Comparison of ENCODE assay signal across 9 cellular contexts in genomic region chr14:25049559-25050493, GRCh38. TPM values are rescaled to one million over a fixed set of nuclear protein-coding genes. Genes with fewer than 3 reads are reported as not detected.
DNase-seq lines count a peak whose midpoint lies in the region; ATAC-seq, FAIRE-seq and TF ChIP-seq lines count a peak whose summit lies in the region.
"Had no signal": no experiment of that assay in that cellular context is flagged by ENCODE, and none has a peak within 500 bp of the region (broad histone marks: within the 10 kb centered on the region; RNA-seq: fewer than 3 reads in every experiment).

STXBP6 (minus strand) TSS chr14:25050147; CDS start chr14:24974818, 75,329 bp downstream.

- CTCF ChIA-PET in activated naive CD4-positive, alpha-beta T cell treated with anti-CD3 and anti-CD28 coated beads, Interleukin-2, amount 10 ng/mL, durations not matched to agents 7 days and 5 days (lab: Charles Lee): no interaction called here
- CTCF ChIA-PET in H1 (lab: Charles Lee; ENCODE audit: partially characterized antibody): interaction anchor here (0.6 to 1.7 kb wide), 5 partner anchors 86 to 244 kb away, joined by 3 to 7 read pairs (median 4); no protein-coding TSS in a partner anchor

- no peak for TF ChIP-seq EP300 in H1 (IDR thresholded peaks at IDR 0.05; ENCODE audit: borderline replicate concordance in 1 of 2, low read depth in 2 of 2, low read length in 2 of 2)

- peaks cover 8 to 43% (median 32%) of the 10 kb centered on the region in 4 experiments for H3K27me3 ChIP-seq in H1 (replicated peaks in 1 of 4; ENCODE audit: control insufficient read depth in 3 of 4, extremely low read depth in 1 of 4, insufficient read depth in 3 of 4, low read length in 3 of 4)
- no peaks in the 10 kb centered on the region for H3K27me3 ChIP-seq in right lobe of liver

- intact Hi-C loops in right lobe of liver (cut with DNase I): loop anchor here in 1 of 2 donors (5.0 to 10.0 kb wide), 2 partner anchors 243 to 315 kb away; no protein-coding TSS in a partner anchor

- H3K27me3 Mint-ChIP-seq in activated naive CD4-positive, alpha-beta T cell treated with anti-CD3 and anti-CD28 coated beads, Interleukin-2, amount 10 ng/mL, durations not matched to agents 7 days and 5 days: peaks cover 53% of the 10 kb centered on the region
- H3K27me3 Mint-ChIP-seq in stimulated activated naive CD8-positive, alpha-beta T cell treated with anti-CD3 and anti-CD28 coated beads, Interleukin-15, Interleukin-2, amounts not matched to agents 100 ng/mL and 50 ng/mL, for 24 hours: peaks cover 59% of the 10 kb centered on the region

- H4K20me1 ChIP-seq in H1 (replicated peaks in 1 of 2; ENCODE audit: control insufficient read depth in 1 of 2, insufficient read depth in 2 of 2, low read length in 2 of 2): no peaks in the 10 kb centered on the region

- TF ChIP-seq POLR2A in H1 (IDR thresholded peaks at IDR 0.05; ENCODE audit: control extremely low read depth in 1 of 2, low read depth in 2 of 2, low read length in 2 of 2): no peak
- TF ChIP-seq POLR2A in right lobe of liver (IDR thresholded peaks at IDR 0.05): no peak

- no peak within 1 kb of the TSS for H2BK5ac ChIP-seq in H1 (ENCODE audit: low read depth, low read length)

- peaks cover 8% of the 10 kb centered on the region for H3K4me1 Mint-ChIP-seq in activated naive CD4-positive, alpha-beta T cell treated with anti-CD3 and anti-CD28 coated beads, Interleukin-2, amount 10 ng/mL, durations not matched to agents 7 days and 5 days
- peaks cover 10% of the 10 kb centered on the region for H3K4me1 Mint-ChIP-seq in stimulated activated naive CD8-positive, alpha-beta T cell treated with anti-CD3 and anti-CD28 coated beads, Interleukin-15, Interleukin-2, amounts not matched to agents 100 ng/mL and 50 ng/mL, for 24 hours (ENCODE audit: low read depth)

- peak within 1 kb of the TSS; percentile 83 for H4K8ac ChIP-seq in H1 (ENCODE audit: extremely low read depth, insufficient read depth, low read length)

- no peak within 1 kb of the TSS for H3K4ac ChIP-seq in H1 (replicated peaks; ENCODE audit: insufficient read length, low read depth, low read length)

- 1% methylated on average over 44 of the region's 96 CpGs; no CpG with 5 or more reads in 1 of the 2 experiments for WGBS in H1 (ENCODE audit: extremely low coverage in 1 of 2, insufficient coverage in 1 of 2, insufficient read length in 1 of 2, insufficient replicate concordance in 2 of 2, low coverage in 1 of 2, low lambda C conversion rate in 2 of 2, missing lambda C conversion rate in 1 of 2), 2 experiments
- 2% methylated on average over 8 of the region's 96 CpGs for WGBS in right lobe of liver (ENCODE audit: insufficient coverage, low coverage, low lambda C conversion rate, missing lambda C conversion rate)

- no peak for TF ChIP-seq RAD21 in H1 (IDR thresholded peaks at IDR 0.05 in 1 of 2, conservative IDR thresholded peaks at IDR 0.05 in 1 of 2; ENCODE audit: low read depth in 2 of 2, low read length in 2 of 2)

- no peak for FAIRE-seq in H1 (lab: Jason Lieb, UNC)
- FAIRE-seq: GM18507 had no signal

- peaks cover 2 to 13% (median 5%) of the 10 kb centered on the region in 4 experiments; a peak in 5 of 7 replicates for H3K4me1 ChIP-seq in H1 (replicated peaks in 1 of 4; ENCODE audit: control insufficient read depth in 3 of 4, insufficient read depth in 4 of 4, low read length in 3 of 4)
- peaks cover 0 to 7% (median 0%) of the 10 kb centered on the region in 4 donors for H3K4me1 ChIP-seq in right lobe of liver

- H2AK5ac ChIP-seq in H1 (ENCODE audit: low read depth, low read length): no peak within 1 kb of the TSS

- no peak within 1 kb of the TSS for H4K5ac ChIP-seq in H1 (ENCODE audit: insufficient read length, low read depth, low read length)

- TF ChIP-seq CTCF in H1 (IDR thresholded peaks at IDR 0.05; ENCODE audit: control extremely low read depth in 1 of 3, insufficient read depth in 1 of 3, low read depth in 1 of 3, low read length in 3 of 3): no peak
- no peak for TF ChIP-seq CTCF in right lobe of liver (IDR thresholded peaks at IDR 0.05)

- no peaks in the 10 kb centered on the region for H3K9me3 ChIP-seq in SK-N-MC (ENCODE audit: low read depth, low read length)
- no peaks in the 10 kb centered on the region for H3K9me3 ChIP-seq in H1 (ENCODE audit: insufficient read depth in 2 of 2, low read depth in 1 of 2, low read length in 1 of 2)
- no peaks in the 10 kb centered on the region for H3K9me3 ChIP-seq in right lobe of liver

- no peak within 1 kb of the TSS; the same call in 1 of the 2 replicates for H2BK20ac ChIP-seq in H1 (ENCODE audit: low read length)

- no peaks in the 10 kb centered on the region for H3K9me3 Mint-ChIP-seq in activated naive CD4-positive, alpha-beta T cell treated with anti-CD3 and anti-CD28 coated beads, Interleukin-2, amount 10 ng/mL, durations not matched to agents 7 days and 5 days
- no peaks in the 10 kb centered on the region for H3K9me3 Mint-ChIP-seq in stimulated activated naive CD8-positive, alpha-beta T cell treated with anti-CD3 and anti-CD28 coated beads, Interleukin-15, Interleukin-2, amounts not matched to agents 100 ng/mL and 50 ng/mL, for 24 hours

- H3K56ac ChIP-seq in H1 (replicated peaks; ENCODE audit: insufficient read length, low read depth, low read length): no peak within 1 kb of the TSS

- peak within 1 kb of the TSS; percentile 18 for H2BK120ac ChIP-seq in H1 (replicated peaks; ENCODE audit: low read depth, low read length)

- peak; percentile 21 for DNase-seq in activated naive CD4-positive, alpha-beta T cell treated with anti-CD3 and anti-CD28 coated beads, Interleukin-2, amount 10 ng/mL, durations not matched to agents 7 days and 5 days
- DNase-seq in activated naive CD4-positive, alpha-beta T cell treated with Interleukin-2 at 50 U/mL for 16 hours: no peak
- DNase-seq in HT-29 (ENCODE audit: low spot score) (peak; percentile 67), SK-N-MC (ENCODE audit: low read depth, low spot score) (no peak), H1 (ENCODE audit: low read depth in 1 of 2, low spot score in 2 of 2) (peak in 1 of 2 experiments; percentile 82), right lobe of liver (peak; percentile 71 to 76 (median 73))

- no peaks in the 10 kb centered on the region for H3K36me3 Mint-ChIP-seq in activated naive CD4-positive, alpha-beta T cell treated with anti-CD3 and anti-CD28 coated beads, Interleukin-2, amount 10 ng/mL, durations not matched to agents 7 days and 5 days
- H3K36me3 Mint-ChIP-seq in stimulated activated naive CD8-positive, alpha-beta T cell treated with anti-CD3 and anti-CD28 coated beads, Interleukin-15, Interleukin-2, amounts not matched to agents 100 ng/mL and 50 ng/mL, for 24 hours (ENCODE audit: low read depth): no peaks in the 10 kb centered on the region

- peak within 1 kb of the TSS; percentile 25; the same call in 1 of the 2 replicates for H2BK15ac ChIP-seq in H1 (ENCODE audit: low read length)

- peak within 1 kb of the TSS; percentile 78 for H3K18ac ChIP-seq in H1 (ENCODE audit: extremely low read depth, low read length)

- H3K14ac ChIP-seq in H1 (ENCODE audit: insufficient read length): no peak within 1 kb of the TSS

- POLR2A ChIA-PET in H1 (lab: Charles Lee; ENCODE audit: partially characterized antibody): interaction anchor here (0.8 kb wide), 1 partner anchor 63 kb away, joined by 4 read pairs; no protein-coding TSS in a partner anchor

- no peak within 1 kb of the TSS for H3K4me3 Mint-ChIP-seq in activated naive CD4-positive, alpha-beta T cell treated with anti-CD3 and anti-CD28 coated beads, Interleukin-2, amount 10 ng/mL, durations not matched to agents 7 days and 5 days
- H3K4me3 Mint-ChIP-seq in stimulated activated naive CD8-positive, alpha-beta T cell treated with anti-CD3 and anti-CD28 coated beads, Interleukin-15, Interleukin-2, amounts not matched to agents 100 ng/mL and 50 ng/mL, for 24 hours: peak within 1 kb of the TSS; percentile 66

- H3K27ac Mint-ChIP-seq in activated naive CD4-positive, alpha-beta T cell treated with anti-CD3 and anti-CD28 coated beads, Interleukin-2, amount 10 ng/mL, durations not matched to agents 7 days and 5 days: no peak within 1 kb of the TSS
- H3K27ac Mint-ChIP-seq in stimulated activated naive CD8-positive, alpha-beta T cell treated with anti-CD3 and anti-CD28 coated beads, Interleukin-15, Interleukin-2, amounts not matched to agents 100 ng/mL and 50 ng/mL, for 24 hours: no peak within 1 kb of the TSS

- H3K23ac ChIP-seq in H1 (ENCODE audit: insufficient read length): no peak within 1 kb of the TSS

- no peaks in the 10 kb centered on the region for H3K79me2 ChIP-seq in H1 (ENCODE audit: control insufficient read depth in 1 of 2, insufficient read depth in 2 of 2, low read length in 2 of 2)

- no peaks in the 10 kb centered on the region for H3K36me3 ChIP-seq in SK-N-MC (ENCODE audit: insufficient read depth, low read length)
- no peaks in the 10 kb centered on the region for H3K36me3 ChIP-seq in H1 (ENCODE audit: control insufficient read depth in 2 of 4, insufficient read depth in 4 of 4, low read length in 3 of 4)
- no peaks in the 10 kb centered on the region for H3K36me3 ChIP-seq in right lobe of liver

- peaks cover 14% of the 10 kb centered on the region for H3K23me2 ChIP-seq in H1 (ENCODE audit: low read depth, low read length)

- H3K9ac ChIP-seq in SK-N-MC (ENCODE audit: insufficient read length) (no peak within 1 kb of the TSS), H1 (replicated peaks in 1 of 4; ENCODE audit: extremely low read depth in 1 of 4, low read depth in 3 of 4, low read length in 3 of 4) (peak within 1 kb of the TSS; percentile 43 to 61 (median 50))

- H3K4me3 ChIP-seq in SK-N-MC: peak within 1 kb of the TSS; percentile 61
- H3K4me3 ChIP-seq in H1 (ENCODE audit: extremely low read depth in 1 of 4, insufficient read depth in 2 of 4, low read depth in 3 of 4, low read length in 4 of 4): peak within 1 kb of the TSS; percentile 45 to 80 (median 64)
- H3K4me3 ChIP-seq in right lobe of liver: peak within 1 kb of the TSS; percentile 62 to 69 (median 62)

- peak within 1 kb of the TSS; percentile 80; the same call in 1 of the 2 replicates for H2BK12ac ChIP-seq in H1 (ENCODE audit: low read depth, low read length)

- ATAC-seq in right lobe of liver (peak; percentile 93 to 96 (median 94)), HG03045 (IDR thresholded peaks at IDR 0.05; ENCODE audit: unreplicated experiment) (no peak)

- peak within 1 kb of the TSS; percentile 86 to 95 for H3K4me2 ChIP-seq in H1 (ENCODE audit: insufficient read depth in 1 of 2, low read depth in 2 of 2, low read length in 2 of 2)

- no peaks in the 10 kb centered on the region for H3K79me1 ChIP-seq in H1 (ENCODE audit: low read depth, low read length)

- H3K27ac ChIP-seq in SK-N-MC (no peak within 1 kb of the TSS), H1 (ENCODE audit: low read depth, low read length) (no peak within 1 kb of the TSS), right lobe of liver (peak within 1 kb of the TSS in 2 of 3 donors; percentile 9 to 12)

- no peak within 1 kb of the TSS for H4K91ac ChIP-seq in H1 (replicated peaks; ENCODE audit: insufficient read length, low read length)

- peak within 1 kb of the TSS; percentile 55; the same call in 1 of the 2 replicates for H2AFZ ChIP-seq in H1 (ENCODE audit: low read length)

RNA-seq across cellular contexts. Expression of gene STXBP6, which starts in this region (rescaled TPM):
- total RNA-seq in HT-29 (2014; rRNA removed; shearing (Covaris generic)): 10.9 and 12.6 TPM in 2 replicates
- 18.1 and 19.3 TPM in 2 replicates for total RNA-seq in H1 (2021; fragmentation: NEBNext Ultra II Directional; extraction: Animal tissue kit (Norgen Biotek cat#: 25700))
- 6.0 and 9.4 TPM in 2 replicates for polyA plus RNA-seq in H1 (2011; rRNA removed)
- 12.9 TPM for polyA plus RNA-seq in H1 (2011; cell fraction: cytosol; rRNA removed)
- polyA plus RNA-seq in H1 (2011; cell fraction: nucleus; rRNA removed): 6.3 TPM
- polyA plus RNA-seq in H1 (2012, experiment 1 of 2): 9.1 to 11.2 TPM (median 10.4 TPM) in 4 replicates
- 7.8 TPM for polyA plus RNA-seq in H1 (2012, experiment 2 of 2)
- polyA plus RNA-seq in H1 (2013, experiment 1 of 2): 6.9 TPM
- 7.3 TPM for polyA plus RNA-seq in H1 (2013, experiment 2 of 2)
- polyA minus RNA-seq in H1 (2011; rRNA and poly(A)+ RNA removed): 15.9 and 20.1 TPM in 2 replicates
- polyA minus RNA-seq in H1 (2011; cell fraction: cytosol; rRNA and poly(A)+ RNA removed): 10.1 TPM
- polyA minus RNA-seq in H1 (2011; cell fraction: nucleus; rRNA and poly(A)+ RNA removed): 17.1 TPM
- 1 to 10 TPM in 4 of 6 experiments, under 1 TPM in 2; 0.55 to 1.7 (median 1.1) TPM for total RNA-seq in right lobe of liver

Comparison
In these comparisons a context has a peak if more than half of its experiments do, and no peak if none do; other contexts are left out.
1. DNase-seq: peak in activated naive CD4-positive, alpha-beta T cell treated with anti-CD3 and anti-CD28 coated beads, Interleukin-2, amount 10 ng/mL, durations not matched to agents 7 days and 5 days (single experiment), HT-29 (single experiment) and right lobe of liver (3 of 3); none in activated naive CD4-positive, alpha-beta T cell treated with Interleukin-2 at 50 U/mL for 16 hours (single experiment) and SK-N-MC (single experiment).
2. H3K27ac ChIP-seq: peak in right lobe of liver (2 of 3); none in SK-N-MC (single experiment) and H1 (single experiment).
3. Peak in every context shown above with its lines, with median percentiles within 50 percentile points of each other: H3K4me3 ChIP-seq.